8 cellular contexts compared by ENCODE assay signal in the genomic region with DNA sequence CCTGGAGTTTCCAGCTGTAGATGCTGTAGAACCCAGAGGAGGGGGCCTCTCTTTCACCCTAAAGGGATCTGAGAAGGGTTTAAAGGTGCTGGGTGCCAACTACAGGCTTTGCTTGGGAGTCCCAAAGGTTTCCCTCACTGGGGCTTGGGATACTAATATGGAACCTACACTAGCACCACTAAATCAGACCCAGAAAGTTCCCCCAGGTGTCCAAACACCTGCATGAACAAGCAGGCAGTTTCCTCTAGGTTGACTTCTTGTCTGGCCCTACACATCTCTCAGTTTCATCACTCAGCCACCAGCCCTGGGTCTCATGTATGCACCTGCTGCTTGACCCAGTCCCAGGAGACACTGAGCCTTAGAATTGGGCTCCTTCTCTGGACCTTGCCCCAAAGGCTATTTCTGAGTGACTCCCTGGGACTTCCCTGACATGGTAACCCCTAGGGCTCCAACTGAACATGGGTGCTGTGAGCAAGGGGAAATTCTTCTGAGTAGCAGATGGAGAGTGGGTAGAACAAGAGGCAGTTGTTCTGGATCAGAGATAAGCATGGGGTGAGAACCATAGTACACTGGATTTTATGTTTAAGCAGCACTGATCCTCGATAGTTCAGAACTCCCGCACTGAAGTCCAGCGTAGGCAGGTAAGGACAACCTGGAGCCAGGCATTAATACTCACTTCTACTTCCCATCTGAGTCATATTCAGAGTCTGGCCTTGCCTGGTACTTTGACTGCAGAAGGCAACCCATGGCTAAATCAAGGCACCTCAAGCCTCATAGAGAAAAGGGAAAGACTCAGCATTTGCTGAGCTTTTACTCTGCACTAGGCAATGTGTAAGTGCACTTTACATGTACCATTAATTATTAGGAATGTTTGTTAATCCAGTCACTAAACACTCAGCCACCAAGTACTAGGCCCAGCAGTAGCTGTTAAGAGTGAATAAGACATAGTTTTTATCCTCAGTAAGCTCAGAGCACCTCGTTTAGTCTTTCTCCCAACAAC. TPM values are rescaled to one million over a fixed set of nuclear protein-coding genes. Genes with fewer than 3 reads are reported as not detected.
DNase-seq lines count a peak whose midpoint lies in the region; ATAC-seq lines count a peak whose summit lies in the region.

No MANE protein-coding gene starts in this region.

- no peak overlapping the region for H3K4me3 Mint-ChIP-seq in T-helper 17 cell

- H3K27me3 ChIP-seq in muscle layer of duodenum (ENCODE audit: low read depth, low read length), result no peaks in the 10 kb centered on the region

- H3K36me3 Mint-ChIP-seq in T-helper 17 cell (ENCODE audit: low read depth), result peaks cover 13% of the 10 kb centered on the region

- peak overlapping the region; percentile 32 for H3K27ac Mint-ChIP-seq in T-helper 17 cell

- H3K36me3 ChIP-seq in muscle layer of duodenum (ENCODE audit: control insufficient read depth in 1 of 2, insufficient read depth in 2 of 2, low read length in 2 of 2), result peaks cover 15 to 16% of the 10 kb centered on the region in 2 donors

- H3K9me3 ChIP-seq in T-helper 17 cell (ENCODE audit: control insufficient read depth, low read length, poor library complexity, severe bottlenecking) (no peaks in the 10 kb centered on the region), muscle layer of duodenum (ENCODE audit: control insufficient read depth in 1 of 2, low read length in 2 of 2) (no peaks in the 10 kb centered on the region)

- peak overlapping the region; percentile 87 for H3K27ac ChIP-seq in muscle layer of duodenum (ENCODE audit: low read length)

- H3K4me3 ChIP-seq in muscle layer of duodenum (ENCODE audit: low read depth in 1 of 2, low read length in 2 of 2), result no peak overlapping the region

- DNase-seq in T-helper 17 cell, result no peak
- no peak for DNase-seq in effector CD4-positive, alpha-beta T cell
- DNase-seq in HuH-7 (ENCODE audit: low spot score), result no peak
- DNase-seq in NOMO-1 treated with DMSO at 0.1 percent for 48 hours (lab: John Stamatoyannopoulos, UW; ENCODE audit: unreplicated experiment), result no peak
- no peak for DNase-seq in SHP77 (lab: John Stamatoyannopoulos, UW)

- ATAC-seq in GM18870 (IDR thresholded peaks at IDR 0.05; ENCODE audit: unreplicated experiment) (peak; percentile 79), HG02759 (IDR thresholded peaks at IDR 0.05; ENCODE audit: unreplicated experiment) (peak; percentile 91), T-helper 17 cell (no peak)

- H3K4me1 Mint-ChIP-seq in T-helper 17 cell, result peaks cover 50% of the 10 kb centered on the region

- no peaks in the 10 kb centered on the region for H3K27me3 Mint-ChIP-seq in T-helper 17 cell

- H3K4me1 ChIP-seq in muscle layer of duodenum (ENCODE audit: control insufficient read depth in 1 of 2, insufficient read depth in 2 of 2, low read length in 2 of 2), result peaks cover 20 to 21% of the 10 kb centered on the region in 2 donors

RNA-seq across cellular contexts. Expression of a gene that starts 16.8 kb away (rescaled TPM):
- total RNA-seq in T-helper 17 cell, result 10 to 100 TPM; 35.6 to 59.1 TPM

RNA-seq across cellular contexts. Expression of a gene that starts 33.2 kb away (rescaled TPM):
- total RNA-seq in T-helper 17 cell, result 1 to 10 TPM in 1 of 2 donors, under 1 TPM in 1; 0.57 to 2.0 TPM
